ENCODE assay signal across 38 cellular contexts in genomic region chr5:171340491-171340890, GRCh38. TPM values are rescaled to one million over a fixed set of nuclear protein-coding genes. Genes with fewer than 3 reads are reported as not detected.
"Had no signal": no experiment of that assay in that cellular context is flagged by ENCODE, and none has a peak within 500 bp of the region (broad histone marks: within the 10 kb centered on the region; RNA-seq: fewer than 3 reads in every experiment).

No MANE protein-coding gene starts in this region.

- H3K36me3 Mint-ChIP-seq: activated CD4-positive, alpha-beta memory T cell treated with anti-CD3 and anti-CD28 coated beads for 36 hours; activated naive CD4-positive, alpha-beta T cell treated with anti-CD3 and anti-CD28 coated beads, Interleukin-2, amount 50 U/mL, for 72 hours; T-cell had no signal

- H3K36me3 ChIP-seq: adrenal gland, breast epithelium had no signal

- H3K9me3 Mint-ChIP-seq: activated B cell treated with CpG ODN at 0.5 μM for 24 hours; activated CD4-positive, alpha-beta memory T cell treated with anti-CD3 and anti-CD28 coated beads for 36 hours; activated naive CD4-positive, alpha-beta T cell treated with anti-CD3 and anti-CD28 coated beads for 36 hours; activated naive CD4-positive, alpha-beta T cell treated with anti-CD3 and anti-CD28 coated beads, Interleukin-2, amount 50 U/mL, for 72 hours; activated T-cell treated with anti-CD3 and anti-CD28 coated beads, Interleukin-2, amount 50 U/mL, for 4 hours; activated T-helper 1 cell treated with anti-CD3 and anti-CD28 coated beads, Interleukin-12 subunit alpha, Interleukin-12 subunit beta, Interleukin-2, Interleukin-4 antibody, amounts not matched to agents 30 ng/mL and 10 ng/mL and 1 ng/mL, durations not matched to agents 14 hours and 24 hours and 36 hours; T-cell had no signal

- H3K27ac ChIP-seq: adrenal gland, body of pancreas, breast epithelium, PC-9, RWPE1, VCaP had no signal

- H3K27ac Mint-ChIP-seq: activated B cell treated with CpG ODN at 0.5 μM for 24 hours; activated CD4-positive, alpha-beta memory T cell treated with anti-CD3 and anti-CD28 coated beads for 36 hours; activated naive CD4-positive, alpha-beta T cell treated with anti-CD3 and anti-CD28 coated beads for 36 hours; activated naive CD4-positive, alpha-beta T cell treated with anti-CD3 and anti-CD28 coated beads, Interleukin-2, amount 50 U/mL, for 72 hours; activated T-helper 1 cell treated with anti-CD3 and anti-CD28 coated beads, Interleukin-12 subunit alpha, Interleukin-12 subunit beta, Interleukin-2, Interleukin-4 antibody, amounts not matched to agents 30 ng/mL and 10 ng/mL and 1 ng/mL, durations not matched to agents 14 hours and 24 hours and 36 hours; T-cell; T-helper 17 cell had no signal

- H3K27me3 ChIP-seq: body of pancreas had no signal

- DNase-seq: activated B cell treated with CpG ODN at 0.5 μM for 24 hours; activated CD4-positive, alpha-beta memory T cell treated with anti-CD3 and anti-CD28 coated beads for 36 hours; activated CD4-positive, alpha-beta T cell treated with anti-CD3 and anti-CD28 coated beads for 4 hours; activated CD4-positive, alpha-beta T cell treated with anti-CD3 and anti-CD28 coated beads, Interleukin-2, amount 50 U/mL, for 1 hour; activated CD4-positive, CD25-positive, alpha-beta regulatory T cell treated with anti-CD3 and anti-CD28 coated beads, Interleukin-2, amount 50 U/mL, for 72 hours; activated CD8-positive, alpha-beta memory T cell treated with anti-CD3 and anti-CD28 coated beads, Interleukin-2, amount 50 U/mL, for 4 hours; activated gamma-delta T cell treated with Interleukin-2 at 50 U/mL for 16 hours; activated naive CD4-positive, alpha-beta T cell treated with anti-CD3 and anti-CD28 coated beads for 36 hours; activated T-cell treated with anti-CD3 and anti-CD28 coated beads for 4 hours; activated T-cell treated with anti-CD3 and anti-CD28 coated beads, Interleukin-2, amount 50 U/mL, for 4 hours; adrenal gland; body of pancreas; Karpas-422; KBM-7; NCI-H1436 treated with DMSO at 0.1 percent for 48 hours; NCI-H187 treated with DMSO at 0.1 percent for 48 hours; NCI-H2081; NCI-H345; NCI-H524 treated with DMSO at 0.1 percent for 48 hours; NCI-H82; NK-92 treated with Interleukin-12 subunit alpha and Interleukin-12 subunit beta, amount 100 ng/mL, for 24 hours; PC-9; SIG-M5; T-cell; T-helper 17 cell had no signal

- H3K4me1 ChIP-seq: breast epithelium had no signal

- ATAC-seq: activated naive CD4-positive, alpha-beta T cell treated with anti-CD3 and anti-CD28 coated beads, Interleukin-2, amount 50 U/mL, for 72 hours; activated T-cell treated with anti-CD3 and anti-CD28 coated beads, Interleukin-2, amount 50 U/mL, for 4 hours; body of pancreas; Right ventricle myocardium inferior; SK-N-SH treated with all-trans-retinoic acid at 6 μM for 48 hours; T-cell; T-helper 17 cell had no signal

- H3K9me3 ChIP-seq: adrenal gland, body of pancreas, breast epithelium had no signal

- H3K4me3 Mint-ChIP-seq: activated B cell treated with CpG ODN at 0.5 μM for 24 hours; activated CD4-positive, alpha-beta memory T cell treated with anti-CD3 and anti-CD28 coated beads for 36 hours; activated naive CD4-positive, alpha-beta T cell treated with anti-CD3 and anti-CD28 coated beads for 36 hours; activated T-cell treated with anti-CD3 and anti-CD28 coated beads, Interleukin-2, amount 50 U/mL, for 4 hours; activated T-helper 1 cell treated with anti-CD3 and anti-CD28 coated beads, Interleukin-12 subunit alpha, Interleukin-12 subunit beta, Interleukin-2, Interleukin-4 antibody, amounts not matched to agents 30 ng/mL and 10 ng/mL and 1 ng/mL, durations not matched to agents 14 hours and 24 hours and 36 hours; T-cell; T-helper 17 cell had no signal

- H3K4me3 ChIP-seq: adrenal gland, body of pancreas, breast epithelium, PC-9 had no signal

RNA-seq across cellular contexts. Expression of gene TLX3, which starts 31.4 kb away (rescaled TPM):
- total RNA-seq: activated B cell treated with CpG ODN at 0.5 μM for 24 hours; activated CD4-positive, alpha-beta memory T cell treated with anti-CD3 and anti-CD28 coated beads for 36 hours; activated naive CD4-positive, alpha-beta T cell treated with anti-CD3 and anti-CD28 coated beads for 36 hours; activated naive CD4-positive, alpha-beta T cell treated with anti-CD3 and anti-CD28 coated beads, Interleukin-2, amount 50 U/mL, for 72 hours; activated T-cell treated with anti-CD3 and anti-CD28 coated beads, Interleukin-2, amount 50 U/mL, for 4 hours; activated T-helper 1 cell treated with anti-CD3 and anti-CD28 coated beads, Interleukin-12 subunit alpha, Interleukin-12 subunit beta, Interleukin-2, Interleukin-4 antibody, amounts not matched to agents 30 ng/mL and 10 ng/mL and 1 ng/mL, durations not matched to agents 14 hours and 24 hours and 36 hours; adrenal gland; astrocyte; body of pancreas; breast epithelium; cardiac septum; MCF 10A; NCI-H460; OCI-LY7; PC-9; Right ventricle myocardium inferior; SK-MEL-5; T-cell; T-helper 17 cell had no signal
